Comparison of ENCODE assay signal across 1 cellular context in the genomic region with DNA sequence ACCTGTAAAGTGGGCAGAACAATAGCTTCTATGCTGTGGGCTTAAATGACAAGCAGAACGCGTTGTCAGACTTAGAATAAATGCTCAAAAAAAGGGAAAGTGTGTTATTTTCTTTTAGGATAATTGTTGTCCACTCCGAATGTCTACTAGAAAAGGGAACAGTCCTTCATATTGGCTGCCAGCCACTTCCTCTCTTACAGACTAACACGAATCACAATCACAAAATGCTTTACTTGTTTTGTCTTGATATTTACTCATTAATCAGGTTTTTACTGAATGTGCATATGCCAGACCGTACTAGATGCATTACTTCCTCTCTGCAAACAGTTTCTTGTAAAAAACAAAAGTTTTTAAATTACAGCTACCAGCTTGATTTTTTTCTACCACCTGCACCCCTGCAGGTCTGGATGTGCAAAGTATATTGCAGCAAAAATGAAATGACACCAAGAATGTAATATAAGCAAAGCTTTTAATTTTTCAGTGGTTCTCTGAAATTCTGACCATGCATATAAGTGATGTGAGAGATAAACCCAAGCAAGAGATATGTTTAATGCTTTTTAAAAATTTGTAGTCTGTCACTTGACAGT.
TF ChIP-seq lines count a peak whose summit lies in the region.

No MANE protein-coding gene starts in this region.

TF ChIP-seq in HepG2, 621 proteins besides CTCF, POLR2A, EP300 and RAD21 (continues in another document):
- TF ChIP-seq, protein P1, sequence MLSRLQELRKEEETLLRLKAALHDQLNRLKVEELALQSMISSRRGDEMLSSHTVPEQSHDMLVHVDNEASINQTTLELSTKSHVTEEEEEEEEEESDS (CRISPR knock-in tag; IDR thresholded peaks at IDR 0.05; ENCODE audit: borderline replicate concordance): peak; percentile 83; the same call in 1 of the 2 replicates
- TF ChIP-seq ZNF816 (CRISPR knock-in tag; IDR thresholded peaks at IDR 0.05; ENCODE audit: borderline replicate concordance) (0 out of 2 replicates have a peak, but pooled peaks have one; percentile 68), ZNF33A (CRISPR knock-in tag; IDR thresholded peaks at IDR 0.05; ENCODE audit: borderline replicate concordance) (peak; percentile 84; the same call in 1 of the 2 replicates), ESRRA (CRISPR knock-in tag; IDR thresholded peaks at IDR 0.05; ENCODE audit: low read depth) (no peak), JARID2 (CRISPR knock-in tag; IDR thresholded peaks at IDR 0.05; ENCODE audit: insufficient replicate concordance) (no peak), ZNF20 (CRISPR knock-in tag; IDR thresholded peaks at IDR 0.05) (peak; percentile 21; the same call in 1 of the 2 replicates), XRCC5 (optimal IDR thresholded peaks at IDR 0.05; ENCODE audit: low read length) (no peak), ZNF180 (CRISPR knock-in tag; IDR thresholded peaks at IDR 0.05; ENCODE audit: borderline replicate concordance, low read depth) (no peak), NR2F1 (CRISPR knock-in tag; IDR thresholded peaks at IDR 0.05) (no peak), ZNF572 (CRISPR knock-in tag; IDR thresholded peaks at IDR 0.05) (no peak), HDAC2 (CRISPR knock-in tag; IDR thresholded peaks at IDR 0.05) (no peak), ZNF563 (CRISPR knock-in tag; IDR thresholded peaks at IDR 0.05) (no peak), ZNF484 (CRISPR knock-in tag; IDR thresholded peaks at IDR 0.05; ENCODE audit: borderline replicate concordance, low read depth) (no peak), TEAD3 (CRISPR knock-in tag; optimal IDR thresholded peaks at IDR 0.05; ENCODE audit: borderline replicate concordance) (no peak), RCOR2 (CRISPR knock-in tag; IDR thresholded peaks at IDR 0.05) (peak; percentile 2; the same call in 1 of the 2 replicates), ZNF326 (CRISPR knock-in tag; IDR thresholded peaks at IDR 0.05; ENCODE audit: borderline replicate concordance) (no peak), GATAD2A (CRISPR knock-in tag; IDR thresholded peaks at IDR 0.05) (0 out of 2 replicates have a peak, but pooled peaks have one; percentile 3), ZSCAN22 (CRISPR knock-in tag; IDR thresholded peaks at IDR 0.05) (no peak), DNMT3B (CRISPR knock-in tag; conservative IDR thresholded peaks at IDR 0.05) (0 out of 2 replicates have a peak, but pooled peaks have one; percentile 13), SRF (IDR thresholded peaks at IDR 0.05; ENCODE audit: low read depth, low read length) (no peak), ZNF652 (CRISPR knock-in tag; IDR thresholded peaks at IDR 0.05; ENCODE audit: borderline replicate concordance, low read depth) (no peak), ZBTB38 (CRISPR knock-in tag; IDR thresholded peaks at IDR 0.05) (no peak), FOXA3 (CRISPR knock-in tag; IDR thresholded peaks at IDR 0.05) (no peak), SNAI1 (CRISPR knock-in tag; IDR thresholded peaks at IDR 0.05; ENCODE audit: borderline replicate concordance) (peak; percentile 17; the same call in 1 of the 2 replicates), ZNF616 (CRISPR knock-in tag; IDR thresholded peaks at IDR 0.05; ENCODE audit: low read depth) (no peak), ZSCAN31 (CRISPR knock-in tag; IDR thresholded peaks at IDR 0.05; ENCODE audit: low read depth) (no peak), CCDC6 (CRISPR knock-in tag; IDR thresholded peaks at IDR 0.05) (0 out of 2 replicates have a peak, but pooled peaks have one; percentile 12), TOE1 (CRISPR knock-in tag; IDR thresholded peaks at IDR 0.05) (no peak), ZNF382 (CRISPR knock-in tag; IDR thresholded peaks at IDR 0.05; ENCODE audit: borderline replicate concordance) (no peak), PRMT3 (CRISPR knock-in tag; IDR thresholded peaks at IDR 0.05; ENCODE audit: borderline replicate concordance, low read depth) (no peak), ZNF839 (CRISPR knock-in tag; IDR thresholded peaks at IDR 0.05; ENCODE audit: borderline replicate concordance) (no peak), CREM (IDR thresholded peaks at IDR 0.05) (0 out of 2 replicates have a peak, but pooled peaks have one; percentile 15), CREM (CRISPR knock-in tag; IDR thresholded peaks at IDR 0.05) (no peak), ARID2 (CRISPR knock-in tag; IDR thresholded peaks at IDR 0.05; ENCODE audit: borderline replicate concordance) (0 out of 2 replicates have a peak, but pooled peaks have one; percentile 67), ZNF432 (CRISPR knock-in tag; IDR thresholded peaks at IDR 0.05; ENCODE audit: borderline replicate concordance) (no peak), HNF4A (CRISPR knock-in tag; IDR thresholded peaks at IDR 0.05) (no peak), SCMH1 (CRISPR knock-in tag; IDR thresholded peaks at IDR 0.05; ENCODE audit: borderline replicate concordance) (no peak), ZNF790 (CRISPR knock-in tag; IDR thresholded peaks at IDR 0.05; ENCODE audit: borderline replicate concordance) (0 out of 2 replicates have a peak, but pooled peaks have one; percentile 22), SMYD3 (CRISPR knock-in tag; IDR thresholded peaks at IDR 0.05) (0 out of 2 replicates have a peak, but pooled peaks have one; percentile 75), ZNF17 (CRISPR knock-in tag; IDR thresholded peaks at IDR 0.05) (no peak), ZFP36L2 (CRISPR knock-in tag; IDR thresholded peaks at IDR 0.05) (no peak), THYN1 (CRISPR knock-in tag; IDR thresholded peaks at IDR 0.05; ENCODE audit: borderline replicate concordance, low read depth) (peak; percentile 77; the same call in 1 of the 2 replicates), KLF9 (CRISPR knock-in tag; IDR thresholded peaks at IDR 0.05; ENCODE audit: low read depth) (no peak)
- TF ChIP-seq, protein P2, sequence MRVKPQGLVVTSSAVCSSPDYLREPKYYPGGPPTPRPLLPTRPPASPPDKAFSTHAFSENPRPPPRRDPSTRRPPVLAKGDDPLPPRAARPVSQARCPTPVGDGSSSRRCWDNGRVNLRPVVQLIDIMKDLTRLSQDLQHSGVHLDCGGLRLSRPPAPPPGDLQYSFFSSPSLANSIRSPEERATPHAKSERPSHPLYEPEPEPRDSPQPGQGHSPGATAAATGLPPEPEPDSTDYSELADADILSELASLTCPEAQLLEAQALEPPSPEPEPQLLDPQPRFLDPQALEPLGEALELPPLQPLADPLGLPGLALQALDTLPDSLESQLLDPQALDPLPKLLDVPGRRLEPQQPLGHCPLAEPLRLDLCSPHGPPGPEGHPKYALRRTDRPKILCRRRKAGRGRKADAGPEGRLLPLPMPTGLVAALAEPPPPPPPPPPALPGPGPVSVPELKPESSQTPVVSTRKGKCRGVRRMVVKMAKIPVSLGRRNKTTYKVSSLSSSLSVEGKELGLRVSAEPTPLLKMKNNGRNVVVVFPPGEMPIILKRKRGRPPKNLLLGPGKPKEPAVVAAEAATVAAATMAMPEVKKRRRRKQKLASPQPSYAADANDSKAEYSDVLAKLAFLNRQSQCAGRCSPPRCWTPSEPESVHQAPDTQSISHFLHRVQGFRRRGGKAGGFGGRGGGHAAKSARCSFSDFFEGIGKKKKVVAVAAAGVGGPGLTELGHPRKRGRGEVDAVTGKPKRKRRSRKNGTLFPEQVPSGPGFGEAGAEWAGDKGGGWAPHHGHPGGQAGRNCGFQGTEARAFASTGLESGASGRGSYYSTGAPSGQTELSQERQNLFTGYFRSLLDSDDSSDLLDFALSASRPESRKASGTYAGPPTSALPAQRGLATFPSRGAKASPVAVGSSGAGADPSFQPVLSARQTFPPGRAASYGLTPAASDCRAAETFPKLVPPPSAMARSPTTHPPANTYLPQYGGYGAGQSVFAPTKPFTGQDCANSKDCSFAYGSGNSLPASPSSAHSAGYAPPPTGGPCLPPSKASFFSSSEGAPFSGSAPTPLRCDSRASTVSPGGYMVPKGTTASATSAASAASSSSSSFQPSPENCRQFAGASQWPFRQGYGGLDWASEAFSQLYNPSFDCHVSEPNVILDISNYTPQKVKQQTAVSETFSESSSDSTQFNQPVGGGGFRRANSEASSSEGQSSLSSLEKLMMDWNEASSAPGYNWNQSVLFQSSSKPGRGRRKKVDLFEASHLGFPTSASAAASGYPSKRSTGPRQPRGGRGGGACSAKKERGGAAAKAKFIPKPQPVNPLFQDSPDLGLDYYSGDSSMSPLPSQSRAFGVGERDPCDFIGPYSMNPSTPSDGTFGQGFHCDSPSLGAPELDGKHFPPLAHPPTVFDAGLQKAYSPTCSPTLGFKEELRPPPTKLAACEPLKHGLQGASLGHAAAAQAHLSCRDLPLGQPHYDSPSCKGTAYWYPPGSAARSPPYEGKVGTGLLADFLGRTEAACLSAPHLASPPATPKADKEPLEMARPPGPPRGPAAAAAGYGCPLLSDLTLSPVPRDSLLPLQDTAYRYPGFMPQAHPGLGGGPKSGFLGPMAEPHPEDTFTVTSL (CRISPR knock-in tag; IDR thresholded peaks at IDR 0.05; ENCODE audit: borderline replicate concordance): peak; percentile 62; the same call in 1 of the 2 replicates
- TF ChIP-seq, protein P3, sequence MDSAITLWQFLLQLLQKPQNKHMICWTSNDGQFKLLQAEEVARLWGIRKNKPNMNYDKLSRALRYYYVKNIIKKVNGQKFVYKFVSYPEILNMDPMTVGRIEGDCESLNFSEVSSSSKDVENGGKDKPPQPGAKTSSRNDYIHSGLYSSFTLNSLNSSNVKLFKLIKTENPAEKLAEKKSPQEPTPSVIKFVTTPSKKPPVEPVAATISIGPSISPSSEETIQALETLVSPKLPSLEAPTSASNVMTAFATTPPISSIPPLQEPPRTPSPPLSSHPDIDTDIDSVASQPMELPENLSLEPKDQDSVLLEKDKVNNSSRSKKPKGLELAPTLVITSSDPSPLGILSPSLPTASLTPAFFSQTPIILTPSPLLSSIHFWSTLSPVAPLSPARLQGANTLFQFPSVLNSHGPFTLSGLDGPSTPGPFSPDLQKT (CRISPR knock-in tag; IDR thresholded peaks at IDR 0.05; ENCODE audit: borderline replicate concordance): no peak
- TF ChIP-seq, protein P4, sequence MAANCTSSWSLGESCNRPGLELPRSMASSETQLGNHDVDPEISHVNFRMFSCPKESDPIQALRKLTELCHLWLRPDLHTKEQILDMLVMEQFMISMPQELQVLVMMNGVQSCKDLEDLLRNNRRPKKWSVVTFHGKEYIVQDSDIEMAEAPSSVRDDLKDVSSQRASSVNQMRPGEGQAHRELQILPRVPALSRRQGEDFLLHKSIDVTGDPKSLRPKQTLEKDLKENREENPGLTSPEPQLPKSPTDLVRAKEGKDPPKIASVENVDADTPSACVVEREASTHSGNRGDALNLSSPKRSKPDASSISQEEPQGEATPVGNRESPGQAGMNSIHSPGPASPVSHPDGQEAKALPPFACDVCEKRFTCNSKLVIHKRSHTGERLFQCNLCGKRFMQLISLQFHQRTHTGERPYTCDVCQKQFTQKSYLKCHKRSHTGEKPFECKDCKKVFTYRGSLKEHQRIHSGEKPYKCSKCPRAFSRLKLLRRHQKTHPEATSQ (CRISPR knock-in tag; IDR thresholded peaks at IDR 0.05; ENCODE audit: borderline replicate concordance): peak; percentile 67; the same call in 1 of the 2 replicates
- TF ChIP-seq, protein P5, sequence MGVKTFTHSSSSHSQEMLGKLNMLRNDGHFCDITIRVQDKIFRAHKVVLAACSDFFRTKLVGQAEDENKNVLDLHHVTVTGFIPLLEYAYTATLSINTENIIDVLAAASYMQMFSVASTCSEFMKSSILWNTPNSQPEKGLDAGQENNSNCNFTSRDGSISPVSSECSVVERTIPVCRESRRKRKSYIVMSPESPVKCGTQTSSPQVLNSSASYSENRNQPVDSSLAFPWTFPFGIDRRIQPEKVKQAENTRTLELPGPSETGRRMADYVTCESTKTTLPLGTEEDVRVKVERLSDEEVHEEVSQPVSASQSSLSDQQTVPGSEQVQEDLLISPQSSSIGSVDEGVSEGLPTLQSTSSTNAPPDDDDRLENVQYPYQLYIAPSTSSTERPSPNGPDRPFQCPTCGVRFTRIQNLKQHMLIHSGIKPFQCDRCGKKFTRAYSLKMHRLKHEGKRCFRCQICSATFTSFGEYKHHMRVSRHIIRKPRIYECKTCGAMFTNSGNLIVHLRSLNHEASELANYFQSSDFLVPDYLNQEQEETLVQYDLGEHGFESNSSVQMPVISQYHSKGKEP (CRISPR knock-in tag; IDR thresholded peaks at IDR 0.05): no peak
- TF ChIP-seq, protein P6, sequence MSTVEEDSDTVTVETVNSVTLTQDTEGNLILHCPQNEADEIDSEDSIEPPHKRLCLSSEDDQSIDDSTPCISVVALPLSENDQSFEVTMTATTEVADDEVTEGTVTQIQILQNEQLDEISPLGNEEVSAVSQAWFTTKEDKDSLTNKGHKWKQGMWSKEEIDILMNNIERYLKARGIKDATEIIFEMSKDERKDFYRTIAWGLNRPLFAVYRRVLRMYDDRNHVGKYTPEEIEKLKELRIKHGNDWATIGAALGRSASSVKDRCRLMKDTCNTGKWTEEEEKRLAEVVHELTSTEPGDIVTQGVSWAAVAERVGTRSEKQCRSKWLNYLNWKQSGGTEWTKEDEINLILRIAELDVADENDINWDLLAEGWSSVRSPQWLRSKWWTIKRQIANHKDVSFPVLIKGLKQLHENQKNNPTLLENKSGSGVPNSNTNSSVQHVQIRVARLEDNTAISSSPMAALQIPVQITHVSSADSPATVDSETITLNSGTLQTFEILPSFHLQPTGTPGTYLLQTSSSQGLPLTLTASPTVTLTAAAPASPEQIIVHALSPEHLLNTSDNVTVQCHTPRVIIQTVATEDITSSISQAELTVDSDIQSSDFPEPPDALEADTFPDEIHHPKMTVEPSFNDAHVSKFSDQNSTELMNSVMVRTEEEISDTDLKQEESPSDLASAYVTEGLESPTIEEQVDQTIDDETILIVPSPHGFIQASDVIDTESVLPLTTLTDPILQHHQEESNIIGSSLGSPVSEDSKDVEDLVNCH (CRISPR knock-in tag; IDR thresholded peaks at IDR 0.05): no peak
- TF ChIP-seq, protein P7, sequence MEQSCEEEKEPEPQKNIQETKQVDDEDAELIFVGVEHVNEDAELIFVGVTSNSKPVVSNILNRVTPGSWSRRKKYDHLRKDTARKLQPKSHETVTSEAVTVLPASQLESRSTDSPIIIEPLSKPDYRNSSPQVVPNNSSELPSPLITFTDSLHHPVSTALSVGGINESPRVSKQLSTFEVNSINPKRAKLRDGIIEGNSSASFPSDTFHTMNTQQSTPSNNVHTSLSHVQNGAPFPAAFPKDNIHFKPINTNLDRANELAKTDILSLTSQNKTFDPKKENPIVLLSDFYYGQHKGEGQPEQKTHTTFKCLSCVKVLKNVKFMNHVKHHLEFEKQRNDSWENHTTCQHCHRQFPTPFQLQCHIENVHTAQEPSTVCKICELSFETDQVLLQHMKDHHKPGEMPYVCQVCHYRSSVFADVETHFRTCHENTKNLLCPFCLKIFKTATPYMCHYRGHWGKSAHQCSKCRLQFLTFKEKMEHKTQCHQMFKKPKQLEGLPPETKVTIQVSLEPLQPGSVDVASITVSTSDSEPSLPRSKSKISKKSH (CRISPR knock-in tag; IDR thresholded peaks at IDR 0.05; ENCODE audit: borderline replicate concordance): no peak
- TF ChIP-seq, protein P8, sequence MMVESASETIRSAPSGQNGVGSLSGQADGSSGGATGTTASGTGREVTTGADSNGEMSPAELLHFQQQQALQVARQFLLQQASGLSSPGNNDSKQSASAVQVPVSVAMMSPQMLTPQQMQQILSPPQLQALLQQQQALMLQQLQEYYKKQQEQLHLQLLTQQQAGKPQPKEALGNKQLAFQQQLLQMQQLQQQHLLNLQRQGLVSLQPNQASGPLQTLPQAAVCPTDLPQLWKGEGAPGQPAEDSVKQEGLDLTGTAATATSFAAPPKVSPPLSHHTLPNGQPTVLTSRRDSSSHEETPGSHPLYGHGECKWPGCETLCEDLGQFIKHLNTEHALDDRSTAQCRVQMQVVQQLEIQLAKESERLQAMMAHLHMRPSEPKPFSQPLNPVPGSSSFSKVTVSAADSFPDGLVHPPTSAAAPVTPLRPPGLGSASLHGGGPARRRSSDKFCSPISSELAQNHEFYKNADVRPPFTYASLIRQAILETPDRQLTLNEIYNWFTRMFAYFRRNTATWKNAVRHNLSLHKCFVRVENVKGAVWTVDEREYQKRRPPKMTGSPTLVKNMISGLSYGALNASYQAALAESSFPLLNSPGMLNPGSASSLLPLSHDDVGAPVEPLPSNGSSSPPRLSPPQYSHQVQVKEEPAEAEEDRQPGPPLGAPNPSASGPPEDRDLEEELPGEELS (CRISPR knock-in tag; IDR thresholded peaks at IDR 0.05): no peak
